In the genomic region with DNA sequence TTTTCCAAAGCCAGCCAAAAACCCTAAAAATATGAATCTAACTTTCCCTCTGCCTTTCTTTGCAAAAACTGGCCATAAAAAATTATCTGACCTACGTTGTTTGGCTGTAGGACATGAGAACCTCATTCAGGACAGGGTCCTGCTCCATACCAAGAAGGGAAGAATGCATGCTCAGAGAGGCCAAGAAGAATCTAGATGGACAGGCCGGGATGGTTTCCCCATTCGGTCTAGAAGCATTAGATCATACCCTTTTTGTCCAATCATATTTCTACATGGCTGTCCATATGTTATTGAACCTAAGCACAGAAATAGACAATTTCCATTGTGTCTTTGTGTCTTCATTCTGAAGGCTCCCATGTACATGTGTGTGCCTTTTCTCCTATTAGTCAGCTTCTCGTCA, we compare ENCODE assay signal across 7 cellular contexts.
"Had no signal": no experiment of that assay in that cellular context is flagged by ENCODE, and none has a peak within 500 bp of the region (broad histone marks: within the 10 kb centered on the region; RNA-seq: fewer than 3 reads in every experiment).

No MANE protein-coding gene starts in this region.

- H3K27ac ChIP-seq: HL-60 had no signal

- FAIRE-seq: HepG2, HTR-8/SVneo, K562 had no signal

- H3K4me3 ChIP-seq: K562 had no signal

- DNase-seq: IMR-90, KBM-7, KG1 had no signal
